Comparison of ENCODE assay signal across 19 cellular contexts in the genomic region with DNA sequence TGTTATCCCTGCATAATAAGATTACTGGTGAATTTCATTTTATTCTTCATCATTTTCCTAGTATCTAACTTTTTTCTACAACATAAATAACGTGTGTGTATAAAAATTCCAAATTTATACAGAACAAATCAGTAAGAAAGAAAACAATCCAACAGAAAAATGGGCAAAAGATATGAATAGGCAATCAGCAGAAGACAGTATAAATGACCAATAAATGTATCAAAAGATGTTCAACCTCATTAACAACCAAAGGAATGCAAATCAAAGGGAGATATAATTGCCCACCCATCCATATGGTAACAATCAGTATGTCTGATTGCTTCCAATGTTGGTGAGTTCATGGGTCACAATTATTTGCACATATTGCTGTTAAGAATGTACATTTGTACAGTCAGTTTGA. TPM values are rescaled to one million over a fixed set of nuclear protein-coding genes. Genes with fewer than 3 reads are reported as not detected.
A peak's percentile ranks its signal among the peaks of the same experiment; 100 is the strongest.
DNase-seq lines count a peak whose midpoint lies in the region; ATAC-seq, FAIRE-seq and TF ChIP-seq lines count a peak whose summit lies in the region.
"Had no signal": no experiment of that assay in that cellular context is flagged by ENCODE, and none has a peak within 500 bp of the region (broad histone marks: within the 10 kb centered on the region; RNA-seq: fewer than 3 reads in every experiment).

No MANE protein-coding gene starts in this region.

- no peak for TF ChIP-seq POLR2A in GM12878 (IDR thresholded peaks at IDR 0.05; ENCODE audit: low read depth, low read length)

- H3K4me3 ChIP-seq in GM12878 (no peak overlapping the region), neuronal stem cell (ENCODE audit: low read length in 2 of 2) (no peak overlapping the region)
- H3K4me3 ChIP-seq: GM23248 had no signal

- H4K8ac ChIP-seq in neuronal stem cell (ENCODE audit: low read depth, low read length) = no peak overlapping the region

- intact Hi-C loops in activated CD8-positive, alpha-beta T cell treated with anti-CD3 and anti-CD28 coated beads for 36 hours (cut with micrococcal nuclease) = no loop called here
- intact Hi-C loops in GM12878 (cut with micrococcal nuclease; ENCODE audit: unreplicated experiment) = no loop called here

- peaks cover 56% of the 10 kb centered on the region for H3K36me3 Mint-ChIP-seq in activated CD8-positive, alpha-beta T cell treated with anti-CD3 and anti-CD28 coated beads for 36 hours (ENCODE audit: low read depth)
- H3K36me3 Mint-ChIP-seq in activated CD8-positive, alpha-beta T cell treated with anti-CD3 and anti-CD28 coated beads, Interleukin-2, amount 10 ng/mL, durations not matched to agents 7 days and 5 days (ENCODE audit: low read depth) = peaks cover 65% of the 10 kb centered on the region

- TF ChIP-seq EP300 in GM12878 (IDR thresholded peaks at IDR 0.05; ENCODE audit: borderline replicate concordance in 1 of 2, control insufficient read depth in 1 of 2, low read depth in 2 of 2, low read length in 2 of 2) = no peak

- peaks cover 55% of the 10 kb centered on the region for H3K4me1 Mint-ChIP-seq in activated CD8-positive, alpha-beta T cell treated with anti-CD3 and anti-CD28 coated beads for 36 hours (ENCODE audit: low read depth)
- H3K4me1 Mint-ChIP-seq in activated CD8-positive, alpha-beta T cell treated with anti-CD3 and anti-CD28 coated beads, Interleukin-2, amount 10 ng/mL, durations not matched to agents 7 days and 5 days (ENCODE audit: low read depth) = peaks cover 43% of the 10 kb centered on the region
- H3K4me1 Mint-ChIP-seq: H9 had no signal

- H3K4me2 ChIP-seq in GM12878 (ENCODE audit: control insufficient read depth, insufficient read depth) (no peak overlapping the region), neuronal stem cell (ENCODE audit: insufficient read depth, low read length, poor library complexity, severe bottlenecking) (no peak overlapping the region)

- no peak overlapping the region for H3K14ac ChIP-seq in neuronal stem cell (ENCODE audit: low read length)

- H3K23ac ChIP-seq in neuronal stem cell (ENCODE audit: low read depth, low read length, poor library complexity) = no peak overlapping the region

- no peaks in the 10 kb centered on the region for H3K27me3 ChIP-seq in GM12878 (replicated peaks in 1 of 2; ENCODE audit: control insufficient read depth in 2 of 2, insufficient read depth in 2 of 2, low read length in 1 of 2)
- no peaks in the 10 kb centered on the region for H3K27me3 ChIP-seq in neuronal stem cell (ENCODE audit: control insufficient read depth in 3 of 3, insufficient read depth in 3 of 3, low read depth in 1 of 3, low read length in 3 of 3)

- 90% methylated on average over 1 of the region's 1 CpG for WGBS in GM12878 (ENCODE audit: insufficient coverage, insufficient replicate concordance, low lambda C conversion rate, missing lambda C conversion rate)
- no CpG with 5 or more reads among the region's 1 CpG for WGBS in neuronal stem cell (ENCODE audit: extremely low coverage in 2 of 2, insufficient read length in 2 of 2, insufficient replicate concordance in 1 of 2), 2 donors

- H2AK5ac ChIP-seq in neuronal stem cell (ENCODE audit: low read depth, low read length) = no peak overlapping the region

- no TSS peak for BruUV-seq in GM12878 (replicated peaks; lab: Mats Ljungman, UMichigan)

- peak; percentile 45 for FAIRE-seq in GM18507 (lab: Jason Lieb, UNC)
- FAIRE-seq in GM12878 (lab: Jason Lieb, UNC) = peak; percentile 52
- FAIRE-seq: G401.6, H1 had no signal

- CTCF ChIA-PET in activated CD8-positive, alpha-beta T cell treated with anti-CD3 and anti-CD28 coated beads for 36 hours (lab: Charles Lee) = interaction anchor here (2.5 kb wide), 1 partner anchor 127 kb away, joined by 7 read pairs; no protein-coding TSS in a partner anchor
- CTCF ChIA-PET in activated CD8-positive, alpha-beta T cell treated with anti-CD3 and anti-CD28 coated beads, Interleukin-2, amount 10 ng/mL, durations not matched to agents 7 days and 5 days (lab: Charles Lee) = no interaction called here
- CTCF ChIA-PET in GM12878 (lab: Yijun Ruan, JAX) = interaction anchor here (0.9 to 1.7 kb wide), 2 partner anchors 9 to 10 kb away, joined by 3 to 4 read pairs; no protein-coding TSS in a partner anchor

- DNase-seq in activated CD8-positive, alpha-beta T cell treated with anti-CD3 and anti-CD28 coated beads for 36 hours = no peak
- DNase-seq in activated CD8-positive, alpha-beta T cell treated with anti-CD3 and anti-CD28 coated beads, Interleukin-2, amount 10 ng/mL, durations not matched to agents 7 days and 5 days = no peak
- DNase-seq in GM18507 (ENCODE audit: extremely low spot score, insufficient read length, low read depth) = no peak
- DNase-seq in GM12878 (ENCODE audit: low read depth, low spot score) = no peak
- DNase-seq in MV-4-11 (lab: John Stamatoyannopoulos, UW) = no peak
- no peak for DNase-seq in neuronal stem cell (ENCODE audit: low spot score)
- DNase-seq: 8988T; C1 segment of cervical spinal cord; Calu3; CD4-positive, alpha-beta memory T cell; COR-L47; DMS153; DND-41; GM23248; H9; HFFc6 had no signal

- H3K79me1 ChIP-seq in neuronal stem cell (ENCODE audit: low read depth, low read length) = no peaks in the 10 kb centered on the region

- SMC1A ChIA-PET in GM12878 (lab: Charles Lee; ENCODE audit: uncharacterized antibody, unreplicated experiment) = interaction anchor here (0.7 to 2.6 kb wide), 5 partner anchors 7 to 52 kb away, joined by 3 to 9 read pairs (median 4); no protein-coding TSS in a partner anchor

- H3K27ac ChIP-seq in GM12878 (ENCODE audit: control insufficient read depth, insufficient read depth) = no peak overlapping the region
- no peak overlapping the region for H3K27ac ChIP-seq in neuronal stem cell (replicated peaks; ENCODE audit: low read length)
- H3K27ac ChIP-seq: GM23248 had no signal

- no peak overlapping the region for H2BK5ac ChIP-seq in neuronal stem cell (ENCODE audit: low read length)

- no peak for TF ChIP-seq CTCF in activated CD8-positive, alpha-beta T cell treated with anti-CD3 and anti-CD28 coated beads for 36 hours (IDR thresholded peaks at IDR 0.05)
- TF ChIP-seq CTCF in GM12878 (IDR thresholded peaks at IDR 0.05 in 2 of 3, conservative IDR thresholded peaks at IDR 0.05 in 1 of 3; ENCODE audit: control insufficient read depth in 2 of 3, extremely low read depth in 1 of 3, insufficient read depth in 1 of 3, low read depth in 3 of 3, low read length in 3 of 3) = no peak

- H3K18ac ChIP-seq in neuronal stem cell (ENCODE audit: low read length) = no peak overlapping the region

- H3K36me3 ChIP-seq in GM12878 (ENCODE audit: control insufficient read depth in 2 of 2, insufficient read depth in 2 of 2, low read length in 1 of 2) (peaks cover 4 to 16% of the 10 kb centered on the region in 2 experiments), neuronal stem cell (replicated peaks in 1 of 2; ENCODE audit: control insufficient read depth in 2 of 2, insufficient read depth in 2 of 2, low read length in 2 of 2) (peaks cover 10 to 97% of the 10 kb centered on the region in 2 donors)

- H3K9ac ChIP-seq in GM12878 (ENCODE audit: control insufficient read depth, insufficient read depth, low read length) (no peak overlapping the region), neuronal stem cell (ENCODE audit: low read depth, low read length, poor library complexity) (no peak overlapping the region)
- H3K9ac ChIP-seq: GM23248 had no signal

- no peak overlapping the region for H2BK120ac ChIP-seq in neuronal stem cell (ENCODE audit: low read depth, low read length)

- no peak overlapping the region for H3K4me3 Mint-ChIP-seq in activated CD8-positive, alpha-beta T cell treated with anti-CD3 and anti-CD28 coated beads for 36 hours
- no peak overlapping the region for H3K4me3 Mint-ChIP-seq in activated CD8-positive, alpha-beta T cell treated with anti-CD3 and anti-CD28 coated beads, Interleukin-2, amount 10 ng/mL, durations not matched to agents 7 days and 5 days
- H3K4me3 Mint-ChIP-seq: CD4-positive, alpha-beta memory T cell; H9; HFFc6 had no signal

- H4K20me1 ChIP-seq in GM12878 (ENCODE audit: control insufficient read depth, insufficient read depth) = no peaks in the 10 kb centered on the region

- no peak overlapping the region for H2BK12ac ChIP-seq in neuronal stem cell (ENCODE audit: low read length)

- no peak overlapping the region for H2AFZ ChIP-seq in GM12878 (ENCODE audit: control insufficient read depth, low read depth, low read length)
- no peak overlapping the region for H2AFZ ChIP-seq in neuronal stem cell (ENCODE audit: low read length)
- H2AFZ ChIP-seq: GM23248 had no signal

- H3K4ac ChIP-seq in neuronal stem cell (ENCODE audit: low read length) = no peak overlapping the region

- POLR2A ChIA-PET in activated CD8-positive, alpha-beta T cell treated with anti-CD3 and anti-CD28 coated beads for 36 hours (lab: Charles Lee) = no interaction called here
- POLR2A ChIA-PET in activated CD8-positive, alpha-beta T cell treated with anti-CD3 and anti-CD28 coated beads, Interleukin-2, amount 10 ng/mL, durations not matched to agents 7 days and 5 days (lab: Charles Lee) = interaction anchor here (1.1 kb wide), 1 partner anchor 14 kb away, joined by 4 read pairs; no protein-coding TSS in a partner anchor
- POLR2A ChIA-PET in GM12878 (lab: Charles Lee) = no interaction called here

- ATAC-seq in activated CD8-positive, alpha-beta T cell treated with anti-CD3 and anti-CD28 coated beads for 36 hours = no peak
- ATAC-seq in activated CD8-positive, alpha-beta T cell treated with anti-CD3 and anti-CD28 coated beads, Interleukin-2, amount 10 ng/mL, durations not matched to agents 7 days and 5 days = no peak
- ATAC-seq in GM12878 = no peak
- ATAC-seq: HCT116 had no signal

- peaks cover 14% of the 10 kb centered on the region for H3K4me1 ChIP-seq in GM12878 (ENCODE audit: control insufficient read depth, insufficient read depth, low read length)
- H3K4me1 ChIP-seq in neuronal stem cell (ENCODE audit: control insufficient read depth in 2 of 2, insufficient read depth in 1 of 2, low read depth in 1 of 2, low read length in 2 of 2) = no peaks in the 10 kb centered on the region

- H3K9me3 Mint-ChIP-seq in activated CD8-positive, alpha-beta T cell treated with anti-CD3 and anti-CD28 coated beads for 36 hours = peaks cover 7% of the 10 kb centered on the region
- no peaks in the 10 kb centered on the region for H3K9me3 Mint-ChIP-seq in activated CD8-positive, alpha-beta T cell treated with anti-CD3 and anti-CD28 coated beads, Interleukin-2, amount 10 ng/mL, durations not matched to agents 7 days and 5 days (ENCODE audit: insufficient read depth)
- H3K9me3 Mint-ChIP-seq: H9, HFFc6 had no signal

- H4K91ac ChIP-seq in neuronal stem cell (ENCODE audit: low read depth, low read length, poor library complexity) = no peak overlapping the region

- no peak overlapping the region for H2BK15ac ChIP-seq in neuronal stem cell (ENCODE audit: low read length)

- peaks cover 4% of the 10 kb centered on the region for H3K79me2 ChIP-seq in GM12878 (ENCODE audit: control insufficient read depth, insufficient read depth, low read length)

- in situ Hi-C loops in GM12878 (cut with MboI) = no loop called here

- H3K27me3 Mint-ChIP-seq in activated CD8-positive, alpha-beta T cell treated with anti-CD3 and anti-CD28 coated beads for 36 hours = no peaks in the 10 kb centered on the region
- no peaks in the 10 kb centered on the region for H3K27me3 Mint-ChIP-seq in activated CD8-positive, alpha-beta T cell treated with anti-CD3 and anti-CD28 coated beads, Interleukin-2, amount 10 ng/mL, durations not matched to agents 7 days and 5 days (ENCODE audit: low read depth)
- H3K27me3 Mint-ChIP-seq: CD4-positive, alpha-beta memory T cell had no signal

- peak overlapping the region; percentile 3 for H3K27ac Mint-ChIP-seq in activated CD8-positive, alpha-beta T cell treated with anti-CD3 and anti-CD28 coated beads for 36 hours
- H3K27ac Mint-ChIP-seq in activated CD8-positive, alpha-beta T cell treated with anti-CD3 and anti-CD28 coated beads, Interleukin-2, amount 10 ng/mL, durations not matched to agents 7 days and 5 days = no peak overlapping the region
- H3K27ac Mint-ChIP-seq: H9, HFFc6 had no signal

- RAD21 ChIA-PET in GM12878 (lab: Charles Lee; ENCODE audit: unreplicated experiment) = interaction anchor here (1.2 kb wide), 1 partner anchor 10 kb away, joined by 3 read pairs; no protein-coding TSS in a partner anchor

- H3K9me3 ChIP-seq in GM12878 (replicated peaks; ENCODE audit: control insufficient read depth, insufficient read depth, low read length) = peaks cover 8% of the 10 kb centered on the region
- peaks cover 0 to 17% of the 10 kb centered on the region in 2 donors for H3K9me3 ChIP-seq in neuronal stem cell (replicated peaks in 1 of 2; ENCODE audit: control insufficient read depth in 2 of 2, insufficient read depth in 1 of 2, low read depth in 1 of 2, low read length in 2 of 2)

- no peak for TF ChIP-seq RAD21 in GM12878 (IDR thresholded peaks at IDR 0.05; ENCODE audit: insufficient read depth, low read depth, low read length)

RNA-seq across cellular contexts. Expression of gene ERLIN1, which starts 13.5 kb away (rescaled TPM):
- total RNA-seq in activated CD8-positive, alpha-beta T cell treated with anti-CD3 and anti-CD28 coated beads for 36 hours = 10 to 100 TPM; 16.6 to 17.0 TPM
- 10 to 100 TPM; 14.9 to 17.0 TPM for total RNA-seq in activated CD8-positive, alpha-beta T cell treated with anti-CD3 and anti-CD28 coated beads, Interleukin-2, amount 10 ng/mL, durations not matched to agents 7 days and 5 days
- 14.7 and 19.5 TPM in 2 replicates for total RNA-seq in GM12878 (2013; cell fraction: nucleolus; rRNA removed)
- 11.2 and 11.7 TPM in 2 replicates for total RNA-seq in GM12878 (2014; rRNA removed)
- total RNA-seq in GM12878 (2014; rRNA removed; fragmentation: Illumina TruSeq; extraction: Trizol) = 9.0 and 9.5 TPM in 2 replicates
- 12.2 and 12.6 TPM in 2 replicates for total RNA-seq in GM12878 (2021)
- polyA plus RNA-seq in GM12878 (2011; ENCODE audit: low read depth) = 4.8 TPM
- 18.9 and 21.8 TPM in 2 replicates for polyA plus RNA-seq in GM12878 (2011; rRNA removed)
- 11.4 and 12.9 TPM in 2 replicates for polyA plus RNA-seq in GM12878 (2011; cell fraction: cytosol; rRNA removed)
- 12.8 and 15.4 TPM in 2 replicates for polyA plus RNA-seq in GM12878 (2011; cell fraction: nucleus; rRNA removed)
- polyA plus RNA-seq in GM12878 (2012) = 6.9 and 12.1 TPM in 2 replicates
- polyA plus RNA-seq in GM12878 (2014; fragmentation: Illumina TruSeq; extraction: Trizol) = 17.9 and 18.7 TPM in 2 replicates
- 1 to 10 TPM; 4.9 to 5.8 TPM for polyA plus RNA-seq in GM12878 (2014; fragmentation: Nextera tagmentation; extraction: Ambion mirVana)
- polyA plus RNA-seq in GM12878 (2014; rRNA removed) = 11.7 and 13.4 TPM in 2 replicates
- polyA plus RNA-seq in GM12878 (2016; fragmentation: Nextera tagmentation; extraction: Ambion mirVana) = 10 to 100 TPM; 20.6 to 21.7 TPM
- 12.3 and 13.5 TPM in 2 replicates for polyA minus RNA-seq in GM12878 (2011; rRNA and poly(A)+ RNA removed)
- polyA minus RNA-seq in GM12878 (2011; cell fraction: cytosol; rRNA and poly(A)+ RNA removed) = 3.5 and 5.4 TPM in 2 replicates
- 5.0 and 7.2 TPM in 2 replicates for polyA minus RNA-seq in GM12878 (2011; cell fraction: nucleus; rRNA and poly(A)+ RNA removed)
- 34.3 TPM for polyA plus RNA-seq in neuronal stem cell (2013, experiment 1 of 2)
- polyA plus RNA-seq in neuronal stem cell (2013, experiment 2 of 2) = 33.8 TPM

RNA-seq across cellular contexts. Expression of gene CHUK, which starts 57.0 kb away (rescaled TPM):
- 10 to 100 TPM; 24.7 to 26.1 TPM for total RNA-seq in activated CD8-positive, alpha-beta T cell treated with anti-CD3 and anti-CD28 coated beads for 36 hours
- total RNA-seq in activated CD8-positive, alpha-beta T cell treated with anti-CD3 and anti-CD28 coated beads, Interleukin-2, amount 10 ng/mL, durations not matched to agents 7 days and 5 days = 10 to 100 TPM; 25.2 to 28.1 TPM
- total RNA-seq in GM12878 (2013; cell fraction: nucleolus; rRNA removed) = 22.9 and 23.8 TPM in 2 replicates
- total RNA-seq in GM12878 (2014; rRNA removed) (25.1 and 29.4 TPM in 2 replicates), GM12878 (2014; rRNA removed; fragmentation: Illumina TruSeq; extraction: Trizol) (29.2 TPM in 2 replicates), GM12878 (2021) (20.4 and 21.2 TPM in 2 replicates)
- 5.3 TPM for polyA plus RNA-seq in GM12878 (2011; ENCODE audit: low read depth)
- polyA plus RNA-seq in GM12878 (2011; rRNA removed) (25.7 and 35.0 TPM in 2 replicates), GM12878 (2014; fragmentation: Illumina TruSeq; extraction: Trizol) (31.4 and 42.6 TPM in 2 replicates), GM12878 (2014; fragmentation: Nextera tagmentation; extraction: Ambion mirVana) (10 to 100 TPM in 1 of 2 experiments, 1 to 10 TPM in 1; 8.7 to 10.6 TPM), GM12878 (2014; rRNA removed) (15.6 and 18.2 TPM in 2 replicates), GM12878 (2016; fragmentation: Nextera tagmentation; extraction: Ambion mirVana) (10 to 100 TPM; 28.4 to 29.9 TPM)
- polyA plus RNA-seq in GM12878 (2011; cell fraction: cytosol; rRNA removed) = 8.2 and 8.9 TPM in 2 replicates
- 11.1 and 16.7 TPM in 2 replicates for polyA plus RNA-seq in GM12878 (2011; cell fraction: nucleus; rRNA removed)
- 8.7 and 8.9 TPM in 2 replicates for polyA plus RNA-seq in GM12878 (2012)
- 15.3 and 24.1 TPM in 2 replicates for polyA minus RNA-seq in GM12878 (2011; rRNA and poly(A)+ RNA removed)
- 6.1 and 7.9 TPM in 2 replicates for polyA minus RNA-seq in GM12878 (2011; cell fraction: cytosol; rRNA and poly(A)+ RNA removed)
- 8.1 and 13.1 TPM in 2 replicates for polyA minus RNA-seq in GM12878 (2011; cell fraction: nucleus; rRNA and poly(A)+ RNA removed)
- 8.1 TPM for polyA plus RNA-seq in neuronal stem cell (2013, experiment 1 of 2)
- 8.0 TPM for polyA plus RNA-seq in neuronal stem cell (2013, experiment 2 of 2)
